In the genomic region with DNA sequence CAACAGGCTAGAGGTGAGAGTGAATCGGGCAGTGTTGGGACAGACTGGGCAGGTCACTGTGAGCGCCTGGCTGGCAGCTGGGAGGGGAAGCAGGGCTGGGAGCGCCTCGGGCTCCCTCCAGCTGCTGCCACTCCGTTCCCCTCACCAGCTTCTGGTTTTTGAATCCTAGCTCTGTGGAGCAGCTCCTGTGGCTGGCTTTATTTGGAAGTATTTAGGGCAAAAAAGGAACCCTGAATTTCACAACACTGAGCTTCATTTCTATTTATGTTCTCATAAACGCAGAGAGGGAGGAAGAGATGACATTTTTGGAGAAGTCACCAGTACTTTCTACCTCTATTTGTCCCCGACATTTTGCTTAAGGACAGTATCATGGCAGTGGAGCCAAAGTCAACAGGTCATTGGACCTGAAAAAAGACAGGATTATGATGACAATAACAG, we compare ENCODE assay signal across 11 cellular contexts.
A peak's percentile ranks its signal among the peaks of the same experiment; 100 is the strongest.
DNase-seq lines count a peak whose midpoint lies in the region; ATAC-seq lines count a peak whose summit lies in the region.
"Had no signal": no experiment of that assay in that cellular context is flagged by ENCODE, and none has a peak within 500 bp of the region (broad histone marks: within the 10 kb centered on the region; RNA-seq: fewer than 3 reads in every experiment).

No MANE protein-coding gene starts in this region.

- H3K4me2 ChIP-seq in neuronal stem cell (ENCODE audit: insufficient read depth, low read length, poor library complexity, severe bottlenecking), result no peak overlapping the region

- no peak overlapping the region for H3K18ac ChIP-seq in neuronal stem cell (ENCODE audit: low read length)

- H3K27me3 ChIP-seq in neuronal stem cell (ENCODE audit: control insufficient read depth in 3 of 3, insufficient read depth in 3 of 3, low read depth in 1 of 3, low read length in 3 of 3), result no peaks in the 10 kb centered on the region

- H3K4me3 ChIP-seq in neuronal stem cell (ENCODE audit: low read length in 2 of 2), result no peak overlapping the region

- no peak overlapping the region for H2AK5ac ChIP-seq in neuronal stem cell (ENCODE audit: low read depth, low read length)

- H2BK5ac ChIP-seq in neuronal stem cell (ENCODE audit: low read length), result no peak overlapping the region

- no peak overlapping the region for H2BK120ac ChIP-seq in neuronal stem cell (ENCODE audit: low read depth, low read length)

- H2BK12ac ChIP-seq in neuronal stem cell (ENCODE audit: low read length), result no peak overlapping the region

- no peak overlapping the region for H2AFZ ChIP-seq in neuronal stem cell (ENCODE audit: low read length)

- H4K8ac ChIP-seq in neuronal stem cell (ENCODE audit: low read depth, low read length), result no peak overlapping the region

- H4K91ac ChIP-seq in neuronal stem cell (ENCODE audit: low read depth, low read length, poor library complexity), result no peak overlapping the region

- no peaks in the 10 kb centered on the region for H3K79me1 ChIP-seq in neuronal stem cell (ENCODE audit: low read depth, low read length)

- no peak overlapping the region for H2BK15ac ChIP-seq in neuronal stem cell (ENCODE audit: low read length)

- H3K36me3 ChIP-seq in neuronal stem cell (replicated peaks in 1 of 2; ENCODE audit: control insufficient read depth in 2 of 2, insufficient read depth in 2 of 2, low read length in 2 of 2), result no peaks in the 10 kb centered on the region

- no peaks in the 10 kb centered on the region for H3K9me3 ChIP-seq in neuronal stem cell (replicated peaks in 1 of 2; ENCODE audit: control insufficient read depth in 2 of 2, insufficient read depth in 1 of 2, low read depth in 1 of 2, low read length in 2 of 2)

- intact Hi-C loops in Right ventricle myocardium superior (cut with DNase I) (no loop called here), posterior vena cava (cut with DNase I) (loop anchor here (2.0 to 10.0 kb wide), 4 partner anchors 14 to 98 kb away; no protein-coding TSS in a partner anchor)

- H3K4me1 ChIP-seq in neuronal stem cell (ENCODE audit: control insufficient read depth in 2 of 2, insufficient read depth in 1 of 2, low read depth in 1 of 2, low read length in 2 of 2), result peaks cover 11 to 18% of the 10 kb centered on the region in 2 donors

- H3K27ac ChIP-seq in neuronal stem cell (replicated peaks; ENCODE audit: low read length), result no peak overlapping the region

- no peak overlapping the region for H3K23ac ChIP-seq in neuronal stem cell (ENCODE audit: low read depth, low read length, poor library complexity)

- no peak overlapping the region for H3K4ac ChIP-seq in neuronal stem cell (ENCODE audit: low read length)

- no CpG with 5 or more reads among the region's 7 CpGs for WGBS in neuronal stem cell (ENCODE audit: extremely low coverage in 2 of 2, insufficient read length in 2 of 2, insufficient replicate concordance in 1 of 2), 2 donors

- ATAC-seq in Right ventricle myocardium superior (ENCODE audit: poor library complexity) (peak; percentile 55), GM18502 (IDR thresholded peaks at IDR 0.05; ENCODE audit: poor library complexity, unreplicated experiment) (no peak)
- ATAC-seq: activated T-cell treated with anti-CD3 and anti-CD28 coated beads, Interleukin-2, amount 50 U/mL, for 4 hours had no signal

- no peak overlapping the region for H3K9ac ChIP-seq in neuronal stem cell (ENCODE audit: low read depth, low read length, poor library complexity)

- DNase-seq in EH (ENCODE audit: low read depth) (peak; percentile 56), SIG-M5 treated with dmso at 0.1 percent for 504 hours (lab: John Stamatoyannopoulos, UW; ENCODE audit: unreplicated experiment) (peak; percentile 97), Right ventricle myocardium superior (peak; percentile 68), posterior vena cava (ENCODE audit: low spot score) (peak; percentile 88), neuronal stem cell (ENCODE audit: low spot score) (no peak), NCI-H2196 treated with DMSO at 0.1 percent for 48 hours (lab: John Stamatoyannopoulos, UW; ENCODE audit: unreplicated experiment) (no peak)
- no peak for DNase-seq in activated CD8-positive, alpha-beta memory T cell treated with anti-CD3 and anti-CD28 coated beads, Interleukin-2, amount 50 U/mL, for 4 hours
- DNase-seq: activated T-cell treated with anti-CD3 and anti-CD28 coated beads, Interleukin-2, amount 50 U/mL, for 4 hours; cortex of kidney; stimulated activated CD4-positive, alpha-beta T cell treated with anti-CD3 and anti-CD28 coated beads, Interleukin-4, amount 100 ng/mL, for 4 hours had no signal

- no peak overlapping the region for H3K14ac ChIP-seq in neuronal stem cell (ENCODE audit: low read length)

Comparison
In these comparisons a context has a peak if more than half of its experiments do, and no peak if none do; other contexts are left out.
1. DNase-seq: peak in EH (single experiment), SIG-M5 treated with dmso at 0.1 percent for 504 hours (single experiment), Right ventricle myocardium superior (single experiment) and posterior vena cava (single experiment); none in activated CD8-positive, alpha-beta memory T cell treated with anti-CD3 and anti-CD28 coated beads, Interleukin-2, amount 50 U/mL, for 4 hours (single experiment), neuronal stem cell (single experiment) and NCI-H2196 treated with DMSO at 0.1 percent for 48 hours (single experiment).